In genomic region chr14:73764881-73765280, GRCh38 we compare ENCODE assay signal across 9 cellular contexts. TPM values are rescaled to one million over a fixed set of nuclear protein-coding genes. Genes with fewer than 3 reads are reported as not detected.
DNase-seq lines count a peak whose midpoint lies in the region; ATAC-seq and TF ChIP-seq lines count a peak whose summit lies in the region.
"Had no signal": no experiment of that assay in that cellular context is flagged by ENCODE, and none has a peak within 500 bp of the region (broad histone marks: within the 10 kb centered on the region; RNA-seq: fewer than 3 reads in every experiment).

No MANE protein-coding gene starts in this region.

- H3K36me3 Mint-ChIP-seq in CD4-positive, CD25-positive, alpha-beta regulatory T cell = peaks cover 5% of the 10 kb centered on the region
- H3K36me3 Mint-ChIP-seq in endothelial cell (ENCODE audit: low read depth, unreplicated experiment) = peaks cover 8% of the 10 kb centered on the region

- peak overlapping the region; percentile 54 for H3K18ac ChIP-seq in neuronal stem cell (ENCODE audit: low read length)

- peak overlapping the region in 2 of 4 donors; percentile 2 to 31 for H3K4me3 Mint-ChIP-seq in CD4-positive, CD25-positive, alpha-beta regulatory T cell
- H3K4me3 Mint-ChIP-seq in endothelial cell (ENCODE audit: unreplicated experiment) = no peak overlapping the region

- WGBS in esophagus, 2 donors = 10 to 23% methylated on average over 4 of the region's 4 CpGs
- WGBS in neuronal stem cell (ENCODE audit: extremely low coverage in 2 of 2, insufficient read length in 2 of 2, insufficient replicate concordance in 1 of 2), 2 donors = no CpG with 5 or more reads among the region's 4 CpGs

- H3K4me2 ChIP-seq in neuronal stem cell (ENCODE audit: insufficient read depth, low read length, poor library complexity, severe bottlenecking) = no peak overlapping the region

- H2BK120ac ChIP-seq in neuronal stem cell (ENCODE audit: low read depth, low read length) = no peak overlapping the region

- H2AK5ac ChIP-seq in neuronal stem cell (ENCODE audit: low read depth, low read length) = no peak overlapping the region

- TF ChIP-seq CTCF in endothelial cell (IDR thresholded peaks at IDR 0.05; ENCODE audit: unreplicated experiment) = no peak

- H3K79me1 ChIP-seq in neuronal stem cell (ENCODE audit: low read depth, low read length) = peaks cover 1% of the 10 kb centered on the region

- H3K14ac ChIP-seq in neuronal stem cell (ENCODE audit: low read length) = no peak overlapping the region

- H4K8ac ChIP-seq in neuronal stem cell (ENCODE audit: low read depth, low read length) = no peak overlapping the region

- H3K9me3 ChIP-seq in CD4-positive, CD25-positive, alpha-beta regulatory T cell (ENCODE audit: control insufficient read depth in 2 of 2, low read length in 2 of 2) = no peaks in the 10 kb centered on the region
- H3K9me3 ChIP-seq in esophagus (ENCODE audit: control insufficient read depth in 2 of 2, insufficient read depth in 1 of 2, low read depth in 1 of 2, low read length in 1 of 2) (no peaks in the 10 kb centered on the region), neuronal stem cell (replicated peaks in 1 of 2; ENCODE audit: control insufficient read depth in 2 of 2, insufficient read depth in 1 of 2, low read depth in 1 of 2, low read length in 2 of 2) (no peaks in the 10 kb centered on the region)

- peaks cover 16 to 78% (median 46%) of the 10 kb centered on the region in 4 donors for H3K4me1 Mint-ChIP-seq in CD4-positive, CD25-positive, alpha-beta regulatory T cell
- H3K4me1 Mint-ChIP-seq in endothelial cell (ENCODE audit: unreplicated experiment) = peaks cover 40% of the 10 kb centered on the region

- no peak overlapping the region for H2BK12ac ChIP-seq in neuronal stem cell (ENCODE audit: low read length)

- H3K23ac ChIP-seq in neuronal stem cell (ENCODE audit: low read depth, low read length, poor library complexity) = no peak overlapping the region

- no peak overlapping the region for H3K27ac ChIP-seq in CD4-positive, CD25-positive, alpha-beta regulatory T cell (ENCODE audit: insufficient read depth, low read length, poor library complexity, severe bottlenecking)
- H3K27ac ChIP-seq in esophagus (ENCODE audit: low read depth in 2 of 2, low read length in 1 of 2) (peak overlapping the region; percentile 83 to 86), neuronal stem cell (replicated peaks; ENCODE audit: low read length) (no peak overlapping the region)

- no peak for DNase-seq in CD4-positive, CD25-positive, alpha-beta regulatory T cell
- peak; percentile 53 to 70 for DNase-seq in NOMO-1 (lab: John Stamatoyannopoulos, UW; ENCODE audit: unreplicated experiment in 2 of 2)
- no peak for DNase-seq in neuronal stem cell (ENCODE audit: low spot score)
- no peak for DNase-seq in cortex of kidney (lab: John Stamatoyannopoulos, UW)
- no peak for DNase-seq in endothelial cell (ENCODE audit: low spot score)
- DNase-seq in cerebellum (ENCODE audit: low spot score) = no peak
- DNase-seq: activated effector memory CD4-positive, alpha-beta T cell treated with Interleukin-2 at 50 U/mL for 16 hours had no signal

- no peaks in the 10 kb centered on the region for H3K36me3 ChIP-seq in CD4-positive, CD25-positive, alpha-beta regulatory T cell (ENCODE audit: control insufficient read depth, insufficient read depth, low read length)
- H3K36me3 ChIP-seq in esophagus (ENCODE audit: control insufficient read depth in 2 of 2, insufficient read depth in 2 of 2, low read length in 1 of 2) = no peaks in the 10 kb centered on the region
- H3K36me3 ChIP-seq in neuronal stem cell (replicated peaks in 1 of 2; ENCODE audit: control insufficient read depth in 2 of 2, insufficient read depth in 2 of 2, low read length in 2 of 2) = no peaks in the 10 kb centered on the region

- H3K4ac ChIP-seq in neuronal stem cell (ENCODE audit: low read length) = no peak overlapping the region

- no peak overlapping the region for H4K91ac ChIP-seq in neuronal stem cell (ENCODE audit: low read depth, low read length, poor library complexity)

- no peak overlapping the region for H3K9ac ChIP-seq in neuronal stem cell (ENCODE audit: low read depth, low read length, poor library complexity)

- H2AFZ ChIP-seq in neuronal stem cell (ENCODE audit: low read length) = no peak overlapping the region

- no peak overlapping the region for H2BK15ac ChIP-seq in neuronal stem cell (ENCODE audit: low read length)

- H3K4me3 ChIP-seq in CD4-positive, CD25-positive, alpha-beta regulatory T cell (ENCODE audit: low read depth, low read length) = no peak overlapping the region
- H3K4me3 ChIP-seq in esophagus (ENCODE audit: low read depth in 1 of 2, low read length in 2 of 2) (no peak overlapping the region), neuronal stem cell (ENCODE audit: low read length in 2 of 2) (no peak overlapping the region)

- H3K27ac Mint-ChIP-seq in CD4-positive, CD25-positive, alpha-beta regulatory T cell = peak overlapping the region; percentile 55 to 72 (median 57)
- H3K27ac Mint-ChIP-seq in endothelial cell (ENCODE audit: unreplicated experiment) = no peak overlapping the region

- H2BK5ac ChIP-seq in neuronal stem cell (ENCODE audit: low read length) = no peak overlapping the region

- H3K9me3 Mint-ChIP-seq in CD4-positive, CD25-positive, alpha-beta regulatory T cell = no peaks in the 10 kb centered on the region
- no peaks in the 10 kb centered on the region for H3K9me3 Mint-ChIP-seq in endothelial cell (ENCODE audit: unreplicated experiment)

- peaks cover 6% of the 10 kb centered on the region for H3K27me3 Mint-ChIP-seq in CD4-positive, CD25-positive, alpha-beta regulatory T cell
- peaks cover 11% of the 10 kb centered on the region for H3K27me3 Mint-ChIP-seq in endothelial cell (ENCODE audit: unreplicated experiment)

- H3K4me1 ChIP-seq in CD4-positive, CD25-positive, alpha-beta regulatory T cell (ENCODE audit: control insufficient read depth, insufficient read depth, low read length, poor library complexity, severe bottlenecking) = peaks cover 35% of the 10 kb centered on the region
- H3K4me1 ChIP-seq in esophagus (ENCODE audit: control insufficient read depth in 2 of 2, insufficient read depth in 2 of 2, low read length in 1 of 2) (peaks cover 13 to 29% of the 10 kb centered on the region in 2 donors), neuronal stem cell (ENCODE audit: control insufficient read depth in 2 of 2, insufficient read depth in 1 of 2, low read depth in 1 of 2, low read length in 2 of 2) (peaks cover 20 to 22% of the 10 kb centered on the region in 2 donors)

- H3K27me3 ChIP-seq in CD4-positive, CD25-positive, alpha-beta regulatory T cell (ENCODE audit: control insufficient read depth, insufficient read depth, low read length) = no peaks in the 10 kb centered on the region
- H3K27me3 ChIP-seq in esophagus (ENCODE audit: control insufficient read depth in 1 of 2, insufficient read depth in 2 of 2, low read length in 2 of 2) (no peaks in the 10 kb centered on the region), neuronal stem cell (ENCODE audit: control insufficient read depth in 3 of 3, insufficient read depth in 3 of 3, low read depth in 1 of 3, low read length in 3 of 3) (peaks cover 0 to 4% (median 0%) of the 10 kb centered on the region in 3 experiments)

- no peak for ATAC-seq in CD4-positive, CD25-positive, alpha-beta regulatory T cell (ENCODE audit: low read depth in 2 of 2)
- ATAC-seq in GM19452 (IDR thresholded peaks at IDR 0.05; ENCODE audit: unreplicated experiment) = no peak

RNA-seq across cellular contexts. Expression of gene PNMA1, which starts 50.7 kb away (rescaled TPM):
- 42.6 TPM for total RNA-seq in CD4-positive, CD25-positive, alpha-beta regulatory T cell
- 10 to 100 TPM; 45.2 to 54.1 (median 51.9) TPM for polyA plus RNA-seq in CD4-positive, CD25-positive, alpha-beta regulatory T cell
- polyA plus RNA-seq in esophagus = 10 to 100 TPM; 12.7 to 13.2 TPM
- 48.0 TPM for polyA plus RNA-seq in neuronal stem cell (2013, experiment 1 of 2)
- polyA plus RNA-seq in neuronal stem cell (2013, experiment 2 of 2) = 49.4 TPM
- total RNA-seq in endothelial cell (ENCODE audit: unreplicated experiment) = 32.7 TPM
- total RNA-seq in cerebellum = 69.8 TPM

Comparison
In these comparisons a context has a peak if more than half of its experiments do, and no peak if none do; other contexts are left out.
1. DNase-seq: peak in NOMO-1 (2 of 2); none in CD4-positive, CD25-positive, alpha-beta regulatory T cell (0 of 3), neuronal stem cell (single experiment), cortex of kidney (single experiment), endothelial cell (single experiment) and cerebellum (single experiment).
2. H3K27ac ChIP-seq: peak in esophagus (2 of 2); none in CD4-positive, CD25-positive, alpha-beta regulatory T cell (single experiment) and neuronal stem cell (single experiment).